Comparison of ENCODE assay signal across 1 cellular context in genomic region chr3:171654809-171655208, GRCh38.
TF ChIP-seq lines count a peak whose summit lies in the region.

No MANE protein-coding gene starts in this region.

TF ChIP-seq in GM23338, 12 proteins besides CTCF, POLR2A, EP300 and RAD21 (continued from another document):
- TF ChIP-seq, protein P1, sequence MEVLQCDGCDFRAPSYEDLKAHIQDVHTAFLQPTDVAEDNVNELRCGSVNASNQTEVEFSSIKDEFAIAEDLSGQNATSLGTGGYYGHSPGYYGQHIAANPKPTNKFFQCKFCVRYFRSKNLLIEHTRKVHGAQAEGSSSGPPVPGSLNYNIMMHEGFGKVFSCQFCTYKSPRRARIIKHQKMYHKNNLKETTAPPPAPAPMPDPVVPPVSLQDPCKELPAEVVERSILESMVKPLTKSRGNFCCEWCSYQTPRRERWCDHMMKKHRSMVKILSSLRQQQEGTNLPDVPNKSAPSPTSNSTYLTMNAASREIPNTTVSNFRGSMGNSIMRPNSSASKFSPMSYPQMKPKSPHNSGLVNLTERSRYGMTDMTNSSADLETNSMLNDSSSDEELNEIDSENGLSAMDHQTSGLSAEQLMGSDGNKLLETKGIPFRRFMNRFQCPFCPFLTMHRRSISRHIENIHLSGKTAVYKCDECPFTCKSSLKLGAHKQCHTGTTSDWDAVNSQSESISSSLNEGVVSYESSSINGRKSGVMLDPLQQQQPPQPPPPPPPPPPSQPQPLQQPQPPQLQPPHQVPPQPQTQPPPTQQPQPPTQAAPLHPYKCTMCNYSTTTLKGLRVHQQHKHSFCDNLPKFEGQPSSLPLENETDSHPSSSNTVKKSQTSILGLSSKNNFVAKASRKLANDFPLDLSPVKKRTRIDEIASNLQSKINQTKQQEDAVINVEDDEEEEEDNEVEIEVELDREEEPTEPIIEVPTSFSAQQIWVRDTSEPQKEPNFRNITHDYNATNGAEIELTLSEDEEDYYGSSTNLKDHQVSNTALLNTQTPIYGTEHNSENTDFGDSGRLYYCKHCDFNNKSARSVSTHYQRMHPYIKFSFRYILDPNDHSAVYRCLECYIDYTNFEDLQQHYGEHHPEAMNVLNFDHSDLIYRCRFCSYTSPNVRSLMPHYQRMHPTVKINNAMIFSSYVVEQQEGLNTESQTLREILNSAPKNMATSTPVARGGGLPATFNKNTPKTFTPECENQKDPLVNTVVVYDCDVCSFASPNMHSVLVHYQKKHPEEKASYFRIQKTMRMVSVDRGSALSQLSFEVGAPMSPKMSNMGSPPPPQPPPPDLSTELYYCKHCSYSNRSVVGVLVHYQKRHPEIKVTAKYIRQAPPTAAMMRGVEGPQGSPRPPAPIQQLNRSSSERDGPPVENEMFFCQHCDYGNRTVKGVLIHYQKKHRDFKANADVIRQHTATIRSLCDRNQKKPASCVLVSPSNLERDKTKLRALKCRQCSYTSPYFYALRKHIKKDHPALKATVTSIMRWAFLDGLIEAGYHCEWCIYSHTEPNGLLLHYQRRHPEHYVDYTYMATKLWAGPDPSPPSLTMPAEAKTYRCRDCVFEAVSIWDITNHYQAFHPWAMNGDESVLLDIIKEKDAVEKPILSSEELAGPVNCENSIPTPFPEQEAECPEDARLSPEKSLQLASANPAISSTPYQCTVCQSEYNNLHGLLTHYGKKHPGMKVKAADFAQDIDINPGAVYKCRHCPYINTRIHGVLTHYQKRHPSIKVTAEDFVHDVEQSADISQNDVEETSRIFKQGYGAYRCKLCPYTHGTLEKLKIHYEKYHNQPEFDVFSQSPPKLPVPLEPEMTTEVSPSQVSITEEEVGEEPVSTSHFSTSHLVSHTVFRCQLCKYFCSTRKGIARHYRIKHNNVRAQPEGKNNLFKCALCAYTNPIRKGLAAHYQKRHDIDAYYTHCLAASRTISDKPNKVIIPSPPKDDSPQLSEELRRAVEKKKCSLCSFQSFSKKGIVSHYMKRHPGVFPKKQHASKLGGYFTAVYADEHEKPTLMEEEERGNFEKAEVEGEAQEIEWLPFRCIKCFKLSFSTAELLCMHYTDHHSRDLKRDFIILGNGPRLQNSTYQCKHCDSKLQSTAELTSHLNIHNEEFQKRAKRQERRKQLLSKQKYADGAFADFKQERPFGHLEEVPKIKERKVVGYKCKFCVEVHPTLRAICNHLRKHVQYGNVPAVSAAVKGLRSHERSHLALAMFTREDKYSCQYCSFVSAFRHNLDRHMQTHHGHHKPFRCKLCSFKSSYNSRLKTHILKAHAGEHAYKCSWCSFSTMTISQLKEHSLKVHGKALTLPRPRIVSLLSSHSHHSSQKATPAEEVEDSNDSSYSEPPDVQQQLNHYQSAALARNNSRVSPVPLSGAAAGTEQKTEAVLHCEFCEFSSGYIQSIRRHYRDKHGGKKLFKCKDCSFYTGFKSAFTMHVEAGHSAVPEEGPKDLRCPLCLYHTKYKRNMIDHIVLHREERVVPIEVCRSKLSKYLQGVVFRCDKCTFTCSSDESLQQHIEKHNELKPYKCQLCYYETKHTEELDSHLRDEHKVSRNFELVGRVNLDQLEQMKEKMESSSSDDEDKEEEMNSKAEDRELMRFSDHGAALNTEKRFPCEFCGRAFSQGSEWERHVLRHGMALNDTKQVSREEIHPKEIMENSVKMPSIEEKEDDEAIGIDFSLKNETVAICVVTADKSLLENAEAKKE (CRISPR knock-in tag; IDR thresholded peaks at IDR 0.05), result no peak
- TF ChIP-seq, protein P2, sequence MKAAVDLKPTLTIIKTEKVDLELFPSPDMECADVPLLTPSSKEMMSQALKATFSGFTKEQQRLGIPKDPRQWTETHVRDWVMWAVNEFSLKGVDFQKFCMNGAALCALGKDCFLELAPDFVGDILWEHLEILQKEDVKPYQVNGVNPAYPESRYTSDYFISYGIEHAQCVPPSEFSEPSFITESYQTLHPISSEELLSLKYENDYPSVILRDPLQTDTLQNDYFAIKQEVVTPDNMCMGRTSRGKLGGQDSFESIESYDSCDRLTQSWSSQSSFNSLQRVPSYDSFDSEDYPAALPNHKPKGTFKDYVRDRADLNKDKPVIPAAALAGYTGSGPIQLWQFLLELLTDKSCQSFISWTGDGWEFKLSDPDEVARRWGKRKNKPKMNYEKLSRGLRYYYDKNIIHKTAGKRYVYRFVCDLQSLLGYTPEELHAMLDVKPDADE (IDR thresholded peaks at IDR 0.05), result no peak
- TF ChIP-seq NANOG (IDR thresholded peaks at IDR 0.05; ENCODE audit: borderline replicate concordance), result no peak
